Comparison of ENCODE assay signal across 8 cellular contexts in the genomic region with DNA sequence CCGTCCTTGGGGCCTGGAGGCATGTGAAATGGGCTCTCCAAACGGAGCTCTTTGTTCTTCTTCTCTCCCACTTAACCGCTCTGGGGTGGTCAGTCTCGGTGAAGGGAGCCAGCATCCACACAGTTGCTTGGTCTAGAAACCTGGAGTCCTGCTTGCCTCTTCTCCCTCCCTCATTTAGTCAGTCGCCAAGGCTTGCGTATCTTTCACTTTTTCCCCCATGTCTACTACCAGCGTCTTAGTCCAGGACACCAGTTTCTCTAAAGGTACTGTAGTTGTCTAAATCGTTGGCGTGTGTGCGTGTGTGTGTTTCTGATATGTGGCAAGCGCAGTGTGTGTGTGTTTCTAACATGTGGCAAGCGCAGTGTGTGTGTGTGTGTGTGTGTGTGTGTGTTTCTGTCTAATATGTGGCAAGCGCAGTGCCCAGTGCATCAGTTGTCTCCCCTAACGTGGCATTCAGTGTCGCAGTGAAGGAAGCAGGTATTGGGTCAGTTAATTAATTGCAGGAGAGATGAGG. TPM values are rescaled to one million over a fixed set of nuclear protein-coding genes. Genes with fewer than 3 reads are reported as not detected.
DNase-seq lines count a peak whose midpoint lies in the region; ATAC-seq and TF ChIP-seq lines count a peak whose summit lies in the region.

No MANE protein-coding gene starts in this region.

- peak overlapping the region; percentile 90 for H3K4me3 ChIP-seq in AG09309 (ENCODE audit: control insufficient read depth, low read depth, low read length)
- H3K4me3 ChIP-seq in HCT116 (replicated peaks in 1 of 2; ENCODE audit: low read depth in 1 of 2, low read length in 2 of 2), result peak overlapping the region; percentile 95 to 100
- peak overlapping the region; percentile 67 for H3K4me3 ChIP-seq in hepatocyte
- H3K4me3 ChIP-seq in skin epidermis, result peak overlapping the region; percentile 60 to 93 (median 71)

- H3K79me2 ChIP-seq in HCT116 (ENCODE audit: insufficient read depth, low read length) (peaks cover 56% of the 10 kb centered on the region), hepatocyte (peaks cover 56% of the 10 kb centered on the region)

- peaks cover 52% of the 10 kb centered on the region for H3K4me1 Mint-ChIP-seq in activated naive CD8-positive, alpha-beta T cell (ENCODE audit: low read depth)

- BruUV-seq in HCT116 (replicated peaks; lab: Mats Ljungman, UMichigan), result no TSS peak

- H3K9me2 ChIP-seq in HCT116 (ENCODE audit: insufficient read depth), result no peaks in the 10 kb centered on the region
- no peaks in the 10 kb centered on the region for H3K9me2 ChIP-seq in hepatocyte (replicated peaks; ENCODE audit: insufficient read depth)

- intact Hi-C loops in HCT116 (cut with micrococcal nuclease), result loop anchor here (5.0 kb wide), 1 partner anchor 81 kb away; the partner anchor contains the start of gene WHRN

- H3K9me3 Mint-ChIP-seq in activated naive CD8-positive, alpha-beta T cell (ENCODE audit: low read depth), result no peaks in the 10 kb centered on the region

- H3K9ac ChIP-seq in HCT116 (ENCODE audit: low read length), result peak overlapping the region; percentile 93

- H2AFZ ChIP-seq in HCT116 (ENCODE audit: low read depth, low read length, poor library complexity, severe bottlenecking) (no peak overlapping the region), hepatocyte (peak overlapping the region; percentile 28)

- H3K9me3 ChIP-seq in HCT116 (ENCODE audit: control insufficient read depth in 1 of 2, insufficient read depth in 1 of 2, low read depth in 1 of 2, low read length in 2 of 2), result no peaks in the 10 kb centered on the region
- no peaks in the 10 kb centered on the region for H3K9me3 ChIP-seq in hepatocyte (ENCODE audit: low read depth)

- ATAC-seq in HCT116 (0 out of 2 replicates have a peak, but pooled peaks have one; percentile 2), HG03139 (IDR thresholded peaks at IDR 0.05; ENCODE audit: unreplicated experiment) (no peak), GM19023 (IDR thresholded peaks at IDR 0.05; ENCODE audit: unreplicated experiment) (no peak)

- peaks cover 13% of the 10 kb centered on the region for H3K36me3 Mint-ChIP-seq in activated naive CD8-positive, alpha-beta T cell

- no peak for TF ChIP-seq POLR2A in HCT116 (IDR thresholded peaks at IDR 0.05; ENCODE audit: borderline replicate concordance, extremely low read depth, insufficient read depth, insufficient read length)

- no peaks in the 10 kb centered on the region for H4K20me1 ChIP-seq in HCT116 (ENCODE audit: insufficient read depth)
- H4K20me1 ChIP-seq in hepatocyte (ENCODE audit: insufficient read depth, poor library complexity, severe bottlenecking), result peaks cover 49% of the 10 kb centered on the region

- H3K27me3 Mint-ChIP-seq in activated naive CD8-positive, alpha-beta T cell, result no peaks in the 10 kb centered on the region

- H3K27me3 ChIP-seq in HCT116 (ENCODE audit: insufficient read depth, low read length) (no peaks in the 10 kb centered on the region), hepatocyte (no peaks in the 10 kb centered on the region)

- H3K4me1 ChIP-seq in HCT116 (ENCODE audit: control insufficient read depth in 1 of 2, insufficient read depth in 2 of 2, low read length in 2 of 2) (peaks cover 10 to 19% of the 10 kb centered on the region in 2 experiments), hepatocyte (ENCODE audit: insufficient read depth) (peaks cover 19% of the 10 kb centered on the region)

- H3K27ac Mint-ChIP-seq in activated naive CD8-positive, alpha-beta T cell, result peak overlapping the region; percentile 100

- peaks cover 4 to 9% of the 10 kb centered on the region in 2 experiments; a peak in 3 of 4 replicates for H3K36me3 ChIP-seq in HCT116 (ENCODE audit: control insufficient read depth in 1 of 2, insufficient read depth in 2 of 2, low read length in 2 of 2)
- H3K36me3 ChIP-seq in hepatocyte (replicated peaks; ENCODE audit: insufficient read depth, low read depth), result no peaks in the 10 kb centered on the region

- RAD21 ChIA-PET in HCT116 (lab: Charles Lee; ENCODE audit: low non-redundant PET in 1 of 2, low total read pairs in 2 of 2, uncharacterized antibody in 2 of 2, unreplicated experiment in 2 of 2), result no interaction called here

- POLR2A ChIA-PET in HCT116 (lab: Charles Lee), result interaction anchor here (0.7 to 1.6 kb wide), 8 partner anchors 12 to 149 kb away, joined by 3 to 8 read pairs (median 4); no protein-coding TSS in a partner anchor

- DNase-seq in AG09309 (ENCODE audit: low read depth) (no peak), HCT116 (ENCODE audit: low read depth, low spot score) (no peak), hepatocyte (ENCODE audit: low spot score) (peak; percentile 42), NCI-H1092 treated with DMSO at 0.1 percent for 48 hours (lab: John Stamatoyannopoulos, UW) (no peak)

- TF ChIP-seq CTCF in AG09309 (IDR thresholded peaks at IDR 0.05; ENCODE audit: control insufficient read depth, insufficient read depth, low read depth, low read length, missing control alignments) (no peak), HCT116 (IDR thresholded peaks at IDR 0.05 in 2 of 3, conservative IDR thresholded peaks at IDR 0.05 in 1 of 3; ENCODE audit: borderline replicate concordance in 1 of 3, insufficient read depth in 1 of 3, low read depth in 2 of 3, low read length in 2 of 3) (no peak), hepatocyte (IDR thresholded peaks at IDR 0.05; ENCODE audit: poor library complexity) (no peak)

- 7% methylated on average over 15 of the region's 15 CpGs for WGBS in hepatocyte (ENCODE audit: low lambda C conversion rate, missing lambda C conversion rate)

- peak overlapping the region; percentile 92 for H3K4me2 ChIP-seq in HCT116 (ENCODE audit: low read length)
- peak overlapping the region; percentile 92 for H3K4me2 ChIP-seq in hepatocyte

- CTCF ChIA-PET in HCT116 (lab: Charles Lee), result interaction anchor here (0.9 to 1.3 kb wide), 2 partner anchors 50 to 65 kb away, joined by 5 to 8 read pairs; no protein-coding TSS in a partner anchor

- no peak for TF ChIP-seq RAD21 in HCT116 (IDR thresholded peaks at IDR 0.05; ENCODE audit: low read depth)

- H3K4me3 Mint-ChIP-seq in activated naive CD8-positive, alpha-beta T cell, result peak overlapping the region; percentile 99

- H3K27ac ChIP-seq in HCT116 (ENCODE audit: low read depth, low read length), result peak overlapping the region; percentile 65
- H3K27ac ChIP-seq in hepatocyte, result peak overlapping the region; percentile 95
- peak overlapping the region; percentile 87 to 99 (median 96) for H3K27ac ChIP-seq in skin epidermis

TF ChIP-seq in HCT116, 20 proteins besides CTCF, POLR2A, EP300 and RAD21:
- TF ChIP-seq SRF (IDR thresholded peaks at IDR 0.05; ENCODE audit: low read depth), result no peak
- peak; percentile 29 for TF ChIP-seq SIN3A (IDR thresholded peaks at IDR 0.05; ENCODE audit: low read depth)
- TF ChIP-seq TCF7L2 (IDR thresholded peaks at IDR 0.05; ENCODE audit: borderline replicate concordance, extremely low read depth, insufficient read depth, insufficient read length), result no peak

RNA-seq across cellular contexts. Expression of gene ATP6V1G1, which starts 0.6 kb away (rescaled TPM):
- total RNA-seq in HCT116 (2021; ENCODE audit: unreplicated experiment) (72.3 TPM), hepatocyte (337 and 358 TPM in 2 replicates)
- polyA plus RNA-seq in HCT116 (2012), result 44.3 and 57.8 TPM in 2 replicates
- polyA plus RNA-seq in hepatocyte, result 426 and 439 TPM in 2 replicates

RNA-seq across cellular contexts. Expression of gene TMEM268, which starts 22.9 kb away (rescaled TPM):
- total RNA-seq in HCT116 (2021; ENCODE audit: unreplicated experiment) (9.5 TPM), hepatocyte (8.8 and 9.4 TPM in 2 replicates)
- polyA plus RNA-seq in HCT116 (2012), result 7.8 and 9.1 TPM in 2 replicates
- polyA plus RNA-seq in hepatocyte, result 8.2 and 11.1 TPM in 2 replicates
